24 cellular contexts compared by ENCODE assay signal in genomic region chr11:126072821-126073594, GRCh38. TPM values are rescaled to one million over a fixed set of nuclear protein-coding genes. Genes with fewer than 3 reads are reported as not detected.
DNase-seq lines count a peak whose midpoint lies in the region; ATAC-seq and TF ChIP-seq lines count a peak whose summit lies in the region.
"Had no signal": no experiment of that assay in that cellular context is flagged by ENCODE, and none has a peak within 500 bp of the region (broad histone marks: within the 10 kb centered on the region; RNA-seq: fewer than 3 reads in every experiment).

No MANE protein-coding gene starts in this region.

- H3K4me3 Mint-ChIP-seq in brain (peak overlapping the region in 4 of 5 experiments; percentile 35 to 77 (median 55)), neural progenitor cell (no peak overlapping the region)
- H3K4me3 Mint-ChIP-seq in T-helper 2 cell treated with Interferon-gamma antibody and Interleukin-4, amounts not matched to agents 5 μg/mL and 100 μg/mL, for 36 hours: no peak overlapping the region
- H3K4me3 Mint-ChIP-seq: activated CD4-positive, alpha-beta memory T cell treated with anti-CD3 and anti-CD28 coated beads for 36 hours; activated naive CD4-positive, alpha-beta T cell treated with anti-CD3 and anti-CD28 coated beads, Interleukin-2, amount 10 ng/mL, durations not matched to agents 7 days and 5 days; CD4-positive, alpha-beta T cell; stimulated activated naive CD8-positive, alpha-beta T cell treated with anti-CD3 and anti-CD28 coated beads, Interleukin-15, Interleukin-2, amounts not matched to agents 100 ng/mL and 50 ng/mL, for 24 hours; T-cell had no signal

- H3K27ac ChIP-seq in neural progenitor cell: no peak overlapping the region
- H3K27ac ChIP-seq: esophagus squamous epithelium, hepatocyte, left lung, SJSA1 had no signal

- H3K9ac ChIP-seq in neural progenitor cell: no peak overlapping the region

- H3K79me2 ChIP-seq in neural progenitor cell (ENCODE audit: low read depth): no peaks in the 10 kb centered on the region
- H3K79me2 ChIP-seq: hepatocyte had no signal

- H3K4me1 Mint-ChIP-seq in brain (peaks cover 19% of the 10 kb centered on the region), neural progenitor cell (peaks cover 28% of the 10 kb centered on the region)
- H3K4me1 Mint-ChIP-seq in T-helper 2 cell treated with Interferon-gamma antibody and Interleukin-4, amounts not matched to agents 5 μg/mL and 100 μg/mL, for 36 hours (ENCODE audit: low read depth): no peaks in the 10 kb centered on the region
- H3K4me1 Mint-ChIP-seq: activated naive CD4-positive, alpha-beta T cell treated with anti-CD3 and anti-CD28 coated beads, Interleukin-2, amount 10 ng/mL, durations not matched to agents 7 days and 5 days; T-cell had no signal

- H3K27ac Mint-ChIP-seq in brain: peak overlapping the region; percentile 49 to 87 (median 73)
- peak overlapping the region; percentile 78 for H3K27ac Mint-ChIP-seq in neural progenitor cell
- H3K27ac Mint-ChIP-seq in T-helper 2 cell treated with Interferon-gamma antibody and Interleukin-4, amounts not matched to agents 5 μg/mL and 100 μg/mL, for 36 hours: no peak overlapping the region
- H3K27ac Mint-ChIP-seq: activated CD4-positive, alpha-beta memory T cell treated with anti-CD3 and anti-CD28 coated beads for 36 hours; activated naive CD4-positive, alpha-beta T cell treated with anti-CD3 and anti-CD28 coated beads, Interleukin-2, amount 10 ng/mL, durations not matched to agents 7 days and 5 days; CD4-positive, alpha-beta T cell; stimulated activated naive CD8-positive, alpha-beta T cell treated with anti-CD3 and anti-CD28 coated beads, Interleukin-15, Interleukin-2, amounts not matched to agents 100 ng/mL and 50 ng/mL, for 24 hours; T-cell had no signal

- H3K9me3 ChIP-seq in neural progenitor cell (ENCODE audit: low read depth): no peaks in the 10 kb centered on the region
- H3K9me3 ChIP-seq: esophagus squamous epithelium, left lung, SJSA1 had no signal

- H3F3A ChIP-seq in neural progenitor cell (ENCODE audit: low read depth): peaks cover 20% of the 10 kb centered on the region

- no peaks in the 10 kb centered on the region for H3K9me3 Mint-ChIP-seq in brain
- no peaks in the 10 kb centered on the region for H3K9me3 Mint-ChIP-seq in neural progenitor cell
- no peaks in the 10 kb centered on the region for H3K9me3 Mint-ChIP-seq in T-helper 2 cell treated with Interferon-gamma antibody and Interleukin-4, amounts not matched to agents 5 μg/mL and 100 μg/mL, for 36 hours
- H3K9me3 Mint-ChIP-seq: activated CD4-positive, alpha-beta memory T cell treated with anti-CD3 and anti-CD28 coated beads for 36 hours; activated naive CD4-positive, alpha-beta T cell treated with anti-CD3 and anti-CD28 coated beads, Interleukin-2, amount 10 ng/mL, durations not matched to agents 7 days and 5 days; CD4-positive, alpha-beta T cell; stimulated activated naive CD8-positive, alpha-beta T cell treated with anti-CD3 and anti-CD28 coated beads, Interleukin-15, Interleukin-2, amounts not matched to agents 100 ng/mL and 50 ng/mL, for 24 hours; T-cell had no signal

- peak; percentile 21 for DNase-seq in DMS153 (lab: John Stamatoyannopoulos, UW)
- no peak for DNase-seq in DMS153 treated with DMSO at 0.1 percent for 48 hours (lab: John Stamatoyannopoulos, UW; ENCODE audit: unreplicated experiment)
- peak; percentile 96 for DNase-seq in NCI-H526 treated with DMSO at 0.1 percent for 48 hours (lab: John Stamatoyannopoulos, UW)
- no peak for DNase-seq in neural progenitor cell (ENCODE audit: low spot score)
- DNase-seq in T-helper 2 cell treated with Interferon-gamma antibody and Interleukin-4, amounts not matched to agents 5 μg/mL and 100 μg/mL, for 36 hours (ENCODE audit: low spot score): no peak
- no peak for DNase-seq in posterior vena cava (ENCODE audit: low spot score)
- DNase-seq: 8988T; activated CD4-positive, alpha-beta memory T cell treated with anti-CD3 and anti-CD28 coated beads for 36 hours; activated CD8-positive, alpha-beta memory T cell treated with anti-CD3 and anti-CD28 coated beads, Interleukin-2, amount 50 U/mL, for 4 hours; activated naive CD4-positive, alpha-beta T cell treated with anti-CD3 and anti-CD28 coated beads, Interleukin-2, amount 10 ng/mL, durations not matched to agents 7 days and 5 days; caudate nucleus; CD4-positive, alpha-beta T cell; esophagus squamous epithelium; left lung; NCI-H446 treated with DMSO at 0.1 percent for 48 hours; nucleus accumbens; T-cell had no signal

- H3K4me2 ChIP-seq in neural progenitor cell: peak overlapping the region; percentile 52
- H3K4me2 ChIP-seq: hepatocyte had no signal

- no peaks in the 10 kb centered on the region for H3K36me3 ChIP-seq in neural progenitor cell
- H3K36me3 ChIP-seq: esophagus squamous epithelium, left lung, SJSA1 had no signal

- peaks cover 29% of the 10 kb centered on the region for H3K4me1 ChIP-seq in neural progenitor cell
- H3K4me1 ChIP-seq: esophagus squamous epithelium, left lung, SJSA1 had no signal

- TF ChIP-seq CTCF in brain (conservative IDR thresholded peaks at IDR 0.05) (no peak), neural progenitor cell (IDR thresholded peaks at IDR 0.05) (no peak)

- H3K27me3 ChIP-seq in neural progenitor cell: peaks cover 5% of the 10 kb centered on the region
- H3K27me3 ChIP-seq: esophagus squamous epithelium, hepatocyte, SJSA1 had no signal

- H4K20me1 ChIP-seq in neural progenitor cell (ENCODE audit: low read depth): no peaks in the 10 kb centered on the region

- no peak for ATAC-seq in HG03521 (IDR thresholded peaks at IDR 0.05; ENCODE audit: unreplicated experiment)
- ATAC-seq: activated CD4-positive, CD25-positive, alpha-beta regulatory T cell treated with anti-CD3 and anti-CD28 coated beads, Interleukin-2, amount 50 U/mL, for 24 hours; left lung; Panc1; T-cell had no signal

- intact Hi-C loops in posterior vena cava (cut with DNase I): no loop called here

- H3K4me3 ChIP-seq in neural progenitor cell: no peak overlapping the region
- H3K4me3 ChIP-seq: esophagus squamous epithelium, hepatocyte, left lung, SJSA1 had no signal

- H3K27me3 Mint-ChIP-seq in brain: peaks cover 10% of the 10 kb centered on the region
- H3K27me3 Mint-ChIP-seq in neural progenitor cell (ENCODE audit: insufficient read depth, low read depth): peaks cover 14% of the 10 kb centered on the region
- peaks cover 24% of the 10 kb centered on the region for H3K27me3 Mint-ChIP-seq in T-helper 2 cell treated with Interferon-gamma antibody and Interleukin-4, amounts not matched to agents 5 μg/mL and 100 μg/mL, for 36 hours (ENCODE audit: low read depth)
- H3K27me3 Mint-ChIP-seq: CD4-positive, alpha-beta T cell had no signal

- H3K36me3 Mint-ChIP-seq in brain (no peaks in the 10 kb centered on the region), neural progenitor cell (no peaks in the 10 kb centered on the region)
- no peaks in the 10 kb centered on the region for H3K36me3 Mint-ChIP-seq in T-helper 2 cell treated with Interferon-gamma antibody and Interleukin-4, amounts not matched to agents 5 μg/mL and 100 μg/mL, for 36 hours (ENCODE audit: low read depth)
- H3K36me3 Mint-ChIP-seq: activated CD4-positive, alpha-beta memory T cell treated with anti-CD3 and anti-CD28 coated beads for 36 hours; activated naive CD4-positive, alpha-beta T cell treated with anti-CD3 and anti-CD28 coated beads, Interleukin-2, amount 10 ng/mL, durations not matched to agents 7 days and 5 days; T-cell had no signal

- H2AFZ ChIP-seq in neural progenitor cell (replicated peaks): no peak overlapping the region
- H2AFZ ChIP-seq: hepatocyte had no signal

RNA-seq across cellular contexts. Expression of gene CDON, which starts 10.3 kb away (rescaled TPM):
- polyA plus RNA-seq in brain (ENCODE audit: insufficient read depth, low read depth, low replicate concordance): 6.3 TPM
- total RNA-seq in neural progenitor cell (ENCODE audit: low replicate concordance): 50.5 and 71.3 TPM in 2 replicates
- total RNA-seq in posterior vena cava: 10 to 100 TPM; 11.2 to 31.3 TPM

Comparison
In these comparisons a context has a peak if more than half of its experiments do, and no peak if none do; other contexts are left out.
1. DNase-seq: peak in DMS153 (single experiment) and NCI-H526 treated with DMSO at 0.1 percent for 48 hours (single experiment); none in DMS153 treated with DMSO at 0.1 percent for 48 hours (single experiment), neural progenitor cell (single experiment), T-helper 2 cell treated with Interferon-gamma antibody and Interleukin-4, amounts not matched to agents 5 μg/mL and 100 μg/mL, for 36 hours (single experiment) and posterior vena cava (single experiment).
2. H3K4me3 Mint-ChIP-seq: peak in brain (4 of 5); none in neural progenitor cell (single experiment) and T-helper 2 cell treated with Interferon-gamma antibody and Interleukin-4, amounts not matched to agents 5 μg/mL and 100 μg/mL, for 36 hours (single experiment).